In the genomic region with DNA sequence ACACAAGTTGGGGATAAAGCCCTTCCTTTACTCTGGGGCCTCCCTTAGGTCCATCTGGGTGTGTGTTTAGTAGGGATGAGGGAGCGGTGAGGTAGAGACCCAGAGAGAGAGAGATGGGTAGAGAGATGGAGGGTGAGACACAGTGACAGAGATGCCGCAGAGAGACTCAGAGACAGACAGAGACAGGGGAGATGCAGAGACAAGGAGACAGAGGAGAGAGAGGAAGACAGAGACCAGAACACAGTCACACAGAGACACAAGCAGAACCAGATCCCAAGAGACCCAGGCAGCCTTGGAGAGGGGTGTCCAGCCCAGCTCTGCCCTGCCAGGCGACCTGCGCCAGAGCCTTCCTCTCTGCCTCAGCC, we compare ENCODE assay signal across 1 cellular context.
TF ChIP-seq lines count a peak whose summit lies in the region.

No MANE protein-coding gene starts in this region.

TF ChIP-seq in HCT116, 20 proteins besides CTCF, POLR2A, EP300 and RAD21:
- TF ChIP-seq, protein P1, sequence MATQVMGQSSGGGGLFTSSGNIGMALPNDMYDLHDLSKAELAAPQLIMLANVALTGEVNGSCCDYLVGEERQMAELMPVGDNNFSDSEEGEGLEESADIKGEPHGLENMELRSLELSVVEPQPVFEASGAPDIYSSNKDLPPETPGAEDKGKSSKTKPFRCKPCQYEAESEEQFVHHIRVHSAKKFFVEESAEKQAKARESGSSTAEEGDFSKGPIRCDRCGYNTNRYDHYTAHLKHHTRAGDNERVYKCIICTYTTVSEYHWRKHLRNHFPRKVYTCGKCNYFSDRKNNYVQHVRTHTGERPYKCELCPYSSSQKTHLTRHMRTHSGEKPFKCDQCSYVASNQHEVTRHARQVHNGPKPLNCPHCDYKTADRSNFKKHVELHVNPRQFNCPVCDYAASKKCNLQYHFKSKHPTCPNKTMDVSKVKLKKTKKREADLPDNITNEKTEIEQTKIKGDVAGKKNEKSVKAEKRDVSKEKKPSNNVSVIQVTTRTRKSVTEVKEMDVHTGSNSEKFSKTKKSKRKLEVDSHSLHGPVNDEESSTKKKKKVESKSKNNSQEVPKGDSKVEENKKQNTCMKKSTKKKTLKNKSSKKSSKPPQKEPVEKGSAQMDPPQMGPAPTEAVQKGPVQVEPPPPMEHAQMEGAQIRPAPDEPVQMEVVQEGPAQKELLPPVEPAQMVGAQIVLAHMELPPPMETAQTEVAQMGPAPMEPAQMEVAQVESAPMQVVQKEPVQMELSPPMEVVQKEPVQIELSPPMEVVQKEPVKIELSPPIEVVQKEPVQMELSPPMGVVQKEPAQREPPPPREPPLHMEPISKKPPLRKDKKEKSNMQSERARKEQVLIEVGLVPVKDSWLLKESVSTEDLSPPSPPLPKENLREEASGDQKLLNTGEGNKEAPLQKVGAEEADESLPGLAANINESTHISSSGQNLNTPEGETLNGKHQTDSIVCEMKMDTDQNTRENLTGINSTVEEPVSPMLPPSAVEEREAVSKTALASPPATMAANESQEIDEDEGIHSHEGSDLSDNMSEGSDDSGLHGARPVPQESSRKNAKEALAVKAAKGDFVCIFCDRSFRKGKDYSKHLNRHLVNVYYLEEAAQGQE (IDR thresholded peaks at IDR 0.05; ENCODE audit: low read depth), result no peak
- TF ChIP-seq ELF1 (IDR thresholded peaks at IDR 0.05; ENCODE audit: borderline replicate concordance, low read depth) (no peak), FOSL1 (IDR thresholded peaks at IDR 0.05; ENCODE audit: low read depth) (no peak), CBX3 (IDR thresholded peaks at IDR 0.05; ENCODE audit: low read depth) (no peak), EGR1 (IDR thresholded peaks at IDR 0.05; ENCODE audit: low read depth) (no peak), SRF (IDR thresholded peaks at IDR 0.05; ENCODE audit: low read depth) (no peak), ZFX (IDR thresholded peaks at IDR 0.05) (no peak), TCF7L2 (IDR thresholded peaks at IDR 0.05; ENCODE audit: borderline replicate concordance, extremely low read depth, insufficient read depth, insufficient read length) (no peak), POLR2AphosphoS5 (IDR thresholded peaks at IDR 0.05; ENCODE audit: low read depth, low read length) (no peak), SP1 (IDR thresholded peaks at IDR 0.05; ENCODE audit: low read depth) (no peak), YY1 (IDR thresholded peaks at IDR 0.05; ENCODE audit: extremely low read depth, insufficient replicate concordance, low read depth, low read length) (no peak), SIN3A (IDR thresholded peaks at IDR 0.05; ENCODE audit: low read depth) (no peak)
- TF ChIP-seq, protein P2, sequence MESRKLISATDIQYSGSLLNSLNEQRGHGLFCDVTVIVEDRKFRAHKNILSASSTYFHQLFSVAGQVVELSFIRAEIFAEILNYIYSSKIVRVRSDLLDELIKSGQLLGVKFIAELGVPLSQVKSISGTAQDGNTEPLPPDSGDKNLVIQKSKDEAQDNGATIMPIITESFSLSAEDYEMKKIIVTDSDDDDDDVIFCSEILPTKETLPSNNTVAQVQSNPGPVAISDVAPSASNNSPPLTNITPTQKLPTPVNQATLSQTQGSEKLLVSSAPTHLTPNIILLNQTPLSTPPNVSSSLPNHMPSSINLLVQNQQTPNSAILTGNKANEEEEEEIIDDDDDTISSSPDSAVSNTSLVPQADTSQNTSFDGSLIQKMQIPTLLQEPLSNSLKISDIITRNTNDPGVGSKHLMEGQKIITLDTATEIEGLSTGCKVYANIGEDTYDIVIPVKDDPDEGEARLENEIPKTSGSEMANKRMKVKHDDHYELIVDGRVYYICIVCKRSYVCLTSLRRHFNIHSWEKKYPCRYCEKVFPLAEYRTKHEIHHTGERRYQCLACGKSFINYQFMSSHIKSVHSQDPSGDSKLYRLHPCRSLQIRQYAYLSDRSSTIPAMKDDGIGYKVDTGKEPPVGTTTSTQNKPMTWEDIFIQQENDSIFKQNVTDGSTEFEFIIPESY (IDR thresholded peaks at IDR 0.05; ENCODE audit: extremely low read depth, insufficient replicate concordance, low read length), result no peak
- TF ChIP-seq, protein P3, sequence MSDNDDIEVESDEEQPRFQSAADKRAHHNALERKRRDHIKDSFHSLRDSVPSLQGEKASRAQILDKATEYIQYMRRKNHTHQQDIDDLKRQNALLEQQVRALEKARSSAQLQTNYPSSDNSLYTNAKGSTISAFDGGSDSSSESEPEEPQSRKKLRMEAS (IDR thresholded peaks at IDR 0.05), result no peak
- TF ChIP-seq, protein P4, sequence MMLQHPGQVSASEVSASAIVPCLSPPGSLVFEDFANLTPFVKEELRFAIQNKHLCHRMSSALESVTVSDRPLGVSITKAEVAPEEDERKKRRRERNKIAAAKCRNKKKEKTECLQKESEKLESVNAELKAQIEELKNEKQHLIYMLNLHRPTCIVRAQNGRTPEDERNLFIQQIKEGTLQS (IDR thresholded peaks at IDR 0.05), result no peak
